In genomic region chr17:76812968-76813367, GRCh38 we compare ENCODE assay signal across 33 cellular contexts. TPM values are rescaled to one million over a fixed set of nuclear protein-coding genes. Genes with fewer than 3 reads are reported as not detected.
"Had no signal": no experiment of that assay in that cellular context is flagged by ENCODE, and none has a peak within 500 bp of the region (broad histone marks: within the 10 kb centered on the region; RNA-seq: fewer than 3 reads in every experiment).

No MANE protein-coding gene starts in this region.

- H3K4me3 ChIP-seq: adrenal gland, ascending aorta, body of pancreas, breast epithelium, cardiac muscle cell had no signal

- ATAC-seq: activated naive CD4-positive, alpha-beta T cell treated with anti-CD3 and anti-CD28 coated beads, Interleukin-2, amount 50 U/mL, for 72 hours; activated naive CD8-positive, alpha-beta T cell treated with anti-CD3 and anti-CD28 coated beads, Interleukin-2, amount 50 U/mL, for 24 hours; activated T-cell treated with anti-CD3 and anti-CD28 coated beads, Interleukin-2, amount 50 U/mL, for 4 hours; activated T-cell treated with anti-CD3 and anti-CD28 coated beads, Interleukin-2, amount 50 U/mL, for 72 hours; activated T-helper 17 cell treated with anti-CD3 and anti-CD28 coated beads, Interleukin-2, amount 50 U/mL, for 72 hours; body of pancreas had no signal

- H3K9me3 ChIP-seq: adrenal gland, ascending aorta, body of pancreas, breast epithelium had no signal

- H3K36me3 ChIP-seq: adrenal gland, ascending aorta, brain microvascular endothelial cell, breast epithelium, cardiac muscle cell had no signal

- DNase-seq: activated effector memory CD4-positive, alpha-beta T cell treated with anti-CD3 and anti-CD28 coated beads, Interleukin-2, amount 50 U/mL, for 16 hours; activated effector memory CD4-positive, alpha-beta T cell treated with Interleukin-2 at 50 U/mL for 16 hours; activated gamma-delta T cell; activated gamma-delta T cell treated with Interleukin-2 at 50 U/mL for 16 hours; activated naive CD4-positive, alpha-beta T cell; activated naive CD4-positive, alpha-beta T cell treated with anti-CD3 and anti-CD28 coated beads for 36 hours; activated naive CD4-positive, alpha-beta T cell treated with anti-CD3 and anti-CD28 coated beads, Interleukin-2, amount 10 ng/mL, durations not matched to agents 7 days and 5 days; activated naive CD4-positive, alpha-beta T cell treated with anti-CD3 and anti-CD28 coated beads, Interleukin-2, amount 50 U/mL, for 16 hours; activated naive CD4-positive, alpha-beta T cell treated with Interleukin-2 at 50 U/mL for 16 hours; activated naive CD8-positive, alpha-beta T cell treated with anti-CD3 and anti-CD28 coated beads for 36 hours; activated naive CD8-positive, alpha-beta T cell treated with anti-CD3 and anti-CD28 coated beads, Interleukin-2, amount 10 ng/mL, durations not matched to agents 7 days and 5 days; activated naive CD8-positive, alpha-beta T cell treated with anti-CD3 and anti-CD28 coated beads, Interleukin-2, amount 50 U/mL, for 24 hours; activated T-cell treated with anti-CD3 and anti-CD28 coated beads, Interleukin-2, amount 50 U/mL, for 24 hours; activated T-cell treated with anti-CD3 and anti-CD28 coated beads, Interleukin-2, amount 50 U/mL, for 4 hours; activated T-cell treated with anti-CD3 and anti-CD28 coated beads, Interleukin-2, amount 50 U/mL, for 48 hours; activated T-cell treated with anti-CD3 and anti-CD28 coated beads, Interleukin-2, amount 50 U/mL, for 72 hours; adrenal gland; amniotic stem cell; amygdala; anterior cingulate cortex; aorta; body of pancreas; brain microvascular endothelial cell; caudate nucleus; central memory CD4-positive, alpha-beta T cell; cerebellar nuclear complex had no signal

- FAIRE-seq: astrocyte, bronchial epithelial cell had no signal

- H3K27me3 ChIP-seq: adrenal gland, ascending aorta, body of pancreas, brain microvascular endothelial cell, breast epithelium, cardiac muscle cell had no signal

- H3K4me1 ChIP-seq: adrenal gland, ascending aorta, body of pancreas, breast epithelium had no signal

- H3K27ac ChIP-seq: adrenal gland, ascending aorta, body of pancreas, brain microvascular endothelial cell, breast epithelium, cardiac muscle cell had no signal

RNA-seq across cellular contexts. Expression of gene MGAT5B, which starts 55.2 kb away (rescaled TPM):
- total RNA-seq: ascending aorta, bronchial epithelial cell had no signal
- polyA plus RNA-seq: aorta had no signal
